37 cellular contexts compared by ENCODE assay signal in the genomic region with DNA sequence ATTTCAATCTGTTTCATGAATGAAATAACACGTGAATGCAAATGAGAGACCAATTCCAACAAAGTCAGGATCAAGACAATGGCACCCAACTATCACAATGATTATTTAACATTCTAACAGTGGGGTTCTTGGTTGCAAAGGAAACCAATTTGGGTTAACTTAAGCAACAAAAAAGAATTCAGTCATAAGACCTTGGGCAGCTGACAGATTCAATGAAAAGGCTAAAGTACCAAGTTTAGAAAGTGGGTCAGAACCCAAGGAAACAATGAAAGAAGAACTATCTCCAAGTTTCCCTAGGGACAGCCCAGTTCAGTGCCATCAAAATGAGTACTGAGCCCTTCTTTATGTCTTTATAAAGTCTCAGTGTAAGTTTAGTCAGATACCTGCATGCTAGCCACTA. TPM values are rescaled to one million over a fixed set of nuclear protein-coding genes. Genes with fewer than 3 reads are reported as not detected.
"Had no signal": no experiment of that assay in that cellular context is flagged by ENCODE, and none has a peak within 500 bp of the region (broad histone marks: within the 10 kb centered on the region; RNA-seq: fewer than 3 reads in every experiment).

No MANE protein-coding gene starts in this region.

- H3K4me1 Mint-ChIP-seq: activated B cell treated with CpG ODN at 0.5 μM for 24 hours; activated CD4-positive, alpha-beta T cell treated with anti-CD3 and anti-CD28 coated beads, Interleukin-2, amount 10 ng/mL, durations not matched to agents 24 days and 14 days; activated naive CD4-positive, alpha-beta T cell treated with anti-CD3 and anti-CD28 coated beads, Interleukin-2, amount 10 ng/mL, durations not matched to agents 7 days and 5 days; activated naive CD8-positive, alpha-beta T cell treated with anti-CD3 and anti-CD28 coated beads, Interleukin-2, amount 10 ng/mL, durations not matched to agents 7 days and 5 days had no signal

- DNase-seq: activated B cell treated with CpG ODN at 0.5 μM for 24 hours; activated CD4-positive, alpha-beta memory T cell treated with anti-CD3 and anti-CD28 coated beads for 36 hours; activated CD4-positive, alpha-beta T cell treated with anti-CD3 and anti-CD28 coated beads for 4 hours; activated CD4-positive, alpha-beta T cell treated with anti-CD3 and anti-CD28 coated beads, Interleukin-2, amount 10 ng/mL, durations not matched to agents 24 days and 14 days; activated CD4-positive, alpha-beta T cell treated with anti-CD3 and anti-CD28 coated beads, Interleukin-2, amount 50 U/mL, for 1 hour; activated CD4-positive, alpha-beta T cell treated with anti-CD3 and anti-CD28 coated beads, Interleukin-2, amount 50 U/mL, for 4 hours; activated CD4-positive, CD25-positive, alpha-beta regulatory T cell treated with anti-CD3 and anti-CD28 coated beads, Interleukin-2, amount 50 U/mL, for 72 hours; activated CD8-positive, alpha-beta memory T cell treated with anti-CD3 and anti-CD28 coated beads, Interleukin-2, amount 50 U/mL, for 4 hours; activated CD8-positive, alpha-beta T cell treated with anti-CD3 and anti-CD28 coated beads for 36 hours; activated effector memory CD4-positive, alpha-beta T cell treated with Interleukin-2 at 50 U/mL for 16 hours; activated gamma-delta T cell; activated naive CD4-positive, alpha-beta T cell treated with anti-CD3 and anti-CD28 coated beads, Interleukin-2, amount 10 ng/mL, durations not matched to agents 7 days and 5 days; activated naive CD4-positive, alpha-beta T cell treated with Interleukin-2 at 50 U/mL for 16 hours; activated naive CD8-positive, alpha-beta T cell treated with anti-CD3 and anti-CD28 coated beads, Interleukin-2, amount 10 ng/mL, durations not matched to agents 7 days and 5 days; activated naive CD8-positive, alpha-beta T cell treated with anti-CD3 and anti-CD28 coated beads, Interleukin-2, amount 50 U/mL, for 24 hours; activated T-cell treated with anti-CD3 and anti-CD28 coated beads for 4 hours; activated T-cell treated with anti-CD3 and anti-CD28 coated beads, Interleukin-2, amount 50 U/mL, for 1 hour; activated T-cell treated with anti-CD3 and anti-CD28 coated beads, Interleukin-2, amount 50 U/mL, for 4 hours; activated T-cell treated with anti-CD3 and anti-CD28 coated beads, Interleukin-2, amount 50 U/mL, for 72 hours; amygdala; body of pancreas; brain microvascular endothelial cell; central memory CD4-positive, alpha-beta T cell; cerebellar nuclear complex; SW 1271; T-helper 1 cell; T-helper 2 cell; T-helper 9 cell had no signal

- H3K4me3 ChIP-seq: ascending aorta, body of pancreas, breast epithelium had no signal

- H3K9me3 Mint-ChIP-seq: activated B cell treated with CpG ODN at 0.5 μM for 24 hours; activated CD4-positive, alpha-beta T cell treated with anti-CD3 and anti-CD28 coated beads, Interleukin-2, amount 10 ng/mL, durations not matched to agents 24 days and 14 days; activated naive CD4-positive, alpha-beta T cell treated with anti-CD3 and anti-CD28 coated beads, Interleukin-2, amount 10 ng/mL, durations not matched to agents 7 days and 5 days; activated naive CD4-positive, alpha-beta T cell treated with anti-CD3 and anti-CD28 coated beads, Interleukin-2, amount 50 U/mL, for 24 hours; activated T-cell treated with anti-CD3 and anti-CD28 coated beads, Interleukin-2, amount 50 U/mL, for 4 hours; activated T-cell treated with anti-CD3 and anti-CD28 coated beads, Interleukin-2, amount 50 U/mL, for 72 hours; activated T-helper 1 cell treated with anti-CD3 and anti-CD28 coated beads, Interleukin-12 subunit alpha, Interleukin-12 subunit beta, Interleukin-2, Interleukin-4 antibody, amounts not matched to agents 30 ng/mL and 10 ng/mL and 1 ng/mL, durations not matched to agents 14 hours and 24 hours and 36 hours; activated T-helper 2 cell treated with anti-CD3 and anti-CD28 coated beads, Interferon-gamma antibody, Interleukin-2, Interleukin-4, amounts not matched to agents 10 μg/mL and 5 μg/mL and 100 μg/mL, durations not matched to agents 14 hours and 24 hours and 36 hours; T-helper 1 cell treated with Interleukin-12 subunit alpha and Interleukin-12 subunit beta and Interleukin-4 antibody, amounts not matched to agents 30 μg/mL and 1 μg/mL, for 36 hours; T-helper 2 cell treated with Interferon-gamma antibody and Interleukin-4, amounts not matched to agents 5 μg/mL and 100 μg/mL, for 36 hours had no signal

- ATAC-seq: activated CD8-positive, alpha-beta T cell treated with anti-CD3 and anti-CD28 coated beads for 36 hours; activated naive CD8-positive, alpha-beta T cell treated with anti-CD3 and anti-CD28 coated beads, Interleukin-2, amount 50 U/mL, for 24 hours; activated T-cell treated with anti-CD3 and anti-CD28 coated beads, Interleukin-2, amount 50 U/mL, for 4 hours; activated T-cell treated with anti-CD3 and anti-CD28 coated beads, Interleukin-2, amount 50 U/mL, for 72 hours; body of pancreas had no signal

- H3K4me3 Mint-ChIP-seq: activated B cell treated with CpG ODN at 0.5 μM for 24 hours; activated CD4-positive, alpha-beta memory T cell treated with anti-CD3 and anti-CD28 coated beads for 36 hours; activated CD4-positive, alpha-beta T cell treated with anti-CD3 and anti-CD28 coated beads, Interleukin-2, amount 10 ng/mL, durations not matched to agents 24 days and 14 days; activated CD8-positive, alpha-beta T cell treated with anti-CD3 and anti-CD28 coated beads for 36 hours; activated naive CD4-positive, alpha-beta T cell treated with anti-CD3 and anti-CD28 coated beads, Interleukin-2, amount 10 ng/mL, durations not matched to agents 7 days and 5 days; activated naive CD4-positive, alpha-beta T cell treated with anti-CD3 and anti-CD28 coated beads, Interleukin-2, amount 50 U/mL, for 24 hours; activated naive CD8-positive, alpha-beta T cell; activated naive CD8-positive, alpha-beta T cell treated with anti-CD3 and anti-CD28 coated beads, Interleukin-2, amount 10 ng/mL, durations not matched to agents 7 days and 5 days; activated naive CD8-positive, alpha-beta T cell treated with anti-CD3 and anti-CD28 coated beads, Interleukin-2, amount 50 U/mL, for 24 hours; activated T-cell treated with anti-CD3 and anti-CD28 coated beads, Interleukin-2, amount 50 U/mL, for 4 hours; activated T-cell treated with anti-CD3 and anti-CD28 coated beads, Interleukin-2, amount 50 U/mL, for 72 hours; activated T-helper 1 cell treated with anti-CD3 and anti-CD28 coated beads, Interleukin-12 subunit alpha, Interleukin-12 subunit beta, Interleukin-2, Interleukin-4 antibody, amounts not matched to agents 30 ng/mL and 10 ng/mL and 1 ng/mL, durations not matched to agents 14 hours and 24 hours and 36 hours; T-helper 1 cell treated with Interleukin-12 subunit alpha and Interleukin-12 subunit beta and Interleukin-4 antibody, amounts not matched to agents 30 μg/mL and 1 μg/mL, for 36 hours; T-helper 2 cell treated with Interferon-gamma antibody and Interleukin-4, amounts not matched to agents 5 μg/mL and 100 μg/mL, for 36 hours had no signal

- H3K36me3 Mint-ChIP-seq: activated CD4-positive, alpha-beta memory T cell treated with anti-CD3 and anti-CD28 coated beads for 36 hours; activated naive CD4-positive, alpha-beta T cell treated with anti-CD3 and anti-CD28 coated beads, Interleukin-2, amount 10 ng/mL, durations not matched to agents 7 days and 5 days; activated naive CD8-positive, alpha-beta T cell treated with anti-CD3 and anti-CD28 coated beads, Interleukin-2, amount 10 ng/mL, durations not matched to agents 7 days and 5 days had no signal

- H3K27ac Mint-ChIP-seq: activated B cell treated with CpG ODN at 0.5 μM for 24 hours; activated CD4-positive, alpha-beta memory T cell treated with anti-CD3 and anti-CD28 coated beads for 36 hours; activated CD4-positive, alpha-beta T cell treated with anti-CD3 and anti-CD28 coated beads, Interleukin-2, amount 10 ng/mL, durations not matched to agents 24 days and 14 days; activated CD8-positive, alpha-beta T cell treated with anti-CD3 and anti-CD28 coated beads for 36 hours; activated naive CD4-positive, alpha-beta T cell treated with anti-CD3 and anti-CD28 coated beads, Interleukin-2, amount 10 ng/mL, durations not matched to agents 7 days and 5 days; activated naive CD4-positive, alpha-beta T cell treated with anti-CD3 and anti-CD28 coated beads, Interleukin-2, amount 50 U/mL, for 24 hours; activated naive CD8-positive, alpha-beta T cell; activated naive CD8-positive, alpha-beta T cell treated with anti-CD3 and anti-CD28 coated beads, Interleukin-2, amount 10 ng/mL, durations not matched to agents 7 days and 5 days; activated naive CD8-positive, alpha-beta T cell treated with anti-CD3 and anti-CD28 coated beads, Interleukin-2, amount 50 U/mL, for 24 hours; activated T-cell treated with anti-CD3 and anti-CD28 coated beads, Interleukin-2, amount 50 U/mL, for 72 hours; activated T-helper 1 cell treated with anti-CD3 and anti-CD28 coated beads, Interleukin-12 subunit alpha, Interleukin-12 subunit beta, Interleukin-2, Interleukin-4 antibody, amounts not matched to agents 30 ng/mL and 10 ng/mL and 1 ng/mL, durations not matched to agents 14 hours and 24 hours and 36 hours; activated T-helper 2 cell treated with anti-CD3 and anti-CD28 coated beads, Interferon-gamma antibody, Interleukin-2, Interleukin-4, amounts not matched to agents 10 μg/mL and 5 μg/mL and 100 μg/mL, durations not matched to agents 14 hours and 24 hours and 36 hours; T-helper 1 cell treated with Interleukin-12 subunit alpha and Interleukin-12 subunit beta and Interleukin-4 antibody, amounts not matched to agents 30 μg/mL and 1 μg/mL, for 36 hours; T-helper 2 cell treated with Interferon-gamma antibody and Interleukin-4, amounts not matched to agents 5 μg/mL and 100 μg/mL, for 36 hours had no signal

RNA-seq across cellular contexts. Expression of a gene that starts 17.5 kb away (rescaled TPM):
- total RNA-seq: activated CD4-positive, alpha-beta memory T cell treated with anti-CD3 and anti-CD28 coated beads for 36 hours; activated CD4-positive, alpha-beta T cell treated with anti-CD3 and anti-CD28 coated beads, Interleukin-2, amount 10 ng/mL, durations not matched to agents 24 days and 14 days; activated CD8-positive, alpha-beta T cell treated with anti-CD3 and anti-CD28 coated beads for 36 hours; activated T-cell treated with anti-CD3 and anti-CD28 coated beads, Interleukin-2, amount 50 U/mL, for 4 hours; activated T-helper 1 cell treated with anti-CD3 and anti-CD28 coated beads, Interleukin-12 subunit alpha, Interleukin-12 subunit beta, Interleukin-2, Interleukin-4 antibody, amounts not matched to agents 30 ng/mL and 10 ng/mL and 1 ng/mL, durations not matched to agents 14 hours and 24 hours and 36 hours; activated T-helper 2 cell treated with anti-CD3 and anti-CD28 coated beads, Interferon-gamma antibody, Interleukin-2, Interleukin-4, amounts not matched to agents 10 μg/mL and 5 μg/mL and 100 μg/mL, durations not matched to agents 14 hours and 24 hours and 36 hours; body of pancreas had no signal

RNA-seq across cellular contexts. Expression of a gene that starts 33.9 kb away (rescaled TPM):
- total RNA-seq: activated CD4-positive, alpha-beta memory T cell treated with anti-CD3 and anti-CD28 coated beads for 36 hours; activated CD4-positive, alpha-beta T cell treated with anti-CD3 and anti-CD28 coated beads, Interleukin-2, amount 10 ng/mL, durations not matched to agents 24 days and 14 days; activated CD8-positive, alpha-beta memory T cell treated with anti-CD3 and anti-CD28 coated beads for 36 hours; activated CD8-positive, alpha-beta T cell treated with anti-CD3 and anti-CD28 coated beads for 36 hours; activated naive CD8-positive, alpha-beta T cell treated with anti-CD3 and anti-CD28 coated beads, Interleukin-2, amount 10 ng/mL, durations not matched to agents 7 days and 5 days; activated T-cell treated with anti-CD3 and anti-CD28 coated beads, Interleukin-2, amount 50 U/mL, for 72 hours; activated T-helper 1 cell treated with anti-CD3 and anti-CD28 coated beads, Interleukin-12 subunit alpha, Interleukin-12 subunit beta, Interleukin-2, Interleukin-4 antibody, amounts not matched to agents 30 ng/mL and 10 ng/mL and 1 ng/mL, durations not matched to agents 14 hours and 24 hours and 36 hours; activated T-helper 2 cell treated with anti-CD3 and anti-CD28 coated beads, Interferon-gamma antibody, Interleukin-2, Interleukin-4, amounts not matched to agents 10 μg/mL and 5 μg/mL and 100 μg/mL, durations not matched to agents 14 hours and 24 hours and 36 hours; ascending aorta had no signal

RNA-seq across cellular contexts. Expression of a gene that starts 59.7 kb away (rescaled TPM):
- total RNA-seq: activated B cell treated with CpG ODN at 0.5 μM for 24 hours; activated CD4-positive, alpha-beta memory T cell treated with anti-CD3 and anti-CD28 coated beads for 36 hours; activated CD4-positive, alpha-beta T cell treated with anti-CD3 and anti-CD28 coated beads, Interleukin-2, amount 10 ng/mL, durations not matched to agents 24 days and 14 days; activated CD8-positive, alpha-beta memory T cell treated with anti-CD3 and anti-CD28 coated beads for 36 hours; activated CD8-positive, alpha-beta T cell treated with anti-CD3 and anti-CD28 coated beads for 36 hours; activated naive CD8-positive, alpha-beta T cell treated with anti-CD3 and anti-CD28 coated beads, Interleukin-2, amount 10 ng/mL, durations not matched to agents 7 days and 5 days; activated T-cell treated with anti-CD3 and anti-CD28 coated beads, Interleukin-2, amount 50 U/mL, for 4 hours; activated T-cell treated with anti-CD3 and anti-CD28 coated beads, Interleukin-2, amount 50 U/mL, for 72 hours; activated T-helper 1 cell treated with anti-CD3 and anti-CD28 coated beads, Interleukin-12 subunit alpha, Interleukin-12 subunit beta, Interleukin-2, Interleukin-4 antibody, amounts not matched to agents 30 ng/mL and 10 ng/mL and 1 ng/mL, durations not matched to agents 14 hours and 24 hours and 36 hours; activated T-helper 2 cell treated with anti-CD3 and anti-CD28 coated beads, Interferon-gamma antibody, Interleukin-2, Interleukin-4, amounts not matched to agents 10 μg/mL and 5 μg/mL and 100 μg/mL, durations not matched to agents 14 hours and 24 hours and 36 hours had no signal
